In genomic region chr2:217785544-217786045, GRCh38 we compare ENCODE assay signal across 1 cellular context.
TF ChIP-seq lines count a peak whose summit lies in the region.

No MANE protein-coding gene starts in this region.

TF ChIP-seq in HepG2, 621 proteins besides CTCF, POLR2A, EP300 and RAD21 (continued from another document and continues in another):
- TF ChIP-seq ZNF407 (CRISPR knock-in tag; IDR thresholded peaks at IDR 0.05; ENCODE audit: not compliant biosample characterization), result peak; percentile 59
- TF ChIP-seq SNAI1 (CRISPR knock-in tag; IDR thresholded peaks at IDR 0.05; ENCODE audit: borderline replicate concordance), result no peak
- TF ChIP-seq THAP11 (CRISPR knock-in tag; IDR thresholded peaks at IDR 0.05), result peak; percentile 39; the same call in 1 of the 2 replicates
- peak; percentile 51 for TF ChIP-seq ZNF883 (CRISPR knock-in tag; IDR thresholded peaks at IDR 0.05; ENCODE audit: not compliant biosample characterization)
- TF ChIP-seq HMGXB4 (CRISPR knock-in tag; IDR thresholded peaks at IDR 0.05; ENCODE audit: borderline replicate concordance in 1 of 2, low read depth in 1 of 2), result peak; percentile 63 to 70; a peak in 3 of 4 replicates
- TF ChIP-seq KDM3A (CRISPR knock-in tag; IDR thresholded peaks at IDR 0.05; ENCODE audit: low read depth), result 0 out of 2 replicates have a peak, but pooled peaks have one; percentile 74
- peak; percentile 53 for TF ChIP-seq XRCC5 (optimal IDR thresholded peaks at IDR 0.05; ENCODE audit: low read length)
- TF ChIP-seq THAP9 (CRISPR knock-in tag; IDR thresholded peaks at IDR 0.05; ENCODE audit: borderline replicate concordance), result peak; percentile 56; the same call in 1 of the 2 replicates
- TF ChIP-seq FOXC1 (CRISPR knock-in tag; IDR thresholded peaks at IDR 0.05; ENCODE audit: borderline replicate concordance), result peak; percentile 16; the same call in 1 of the 2 replicates
- TF ChIP-seq ZNF567 (CRISPR knock-in tag; IDR thresholded peaks at IDR 0.05; ENCODE audit: borderline replicate concordance), result 0 out of 2 replicates have a peak, but pooled peaks have one; percentile 58
- no peak for TF ChIP-seq ATF7-NPFF (CRISPR knock-in tag; IDR thresholded peaks at IDR 0.05; ENCODE audit: low read depth)
- peak; percentile 96; the same call in 1 of the 2 replicates for TF ChIP-seq ZNF839 (CRISPR knock-in tag; IDR thresholded peaks at IDR 0.05; ENCODE audit: borderline replicate concordance)
- no peak for TF ChIP-seq RNF2 (conservative IDR thresholded peaks at IDR 0.05; ENCODE audit: low read depth)
- TF ChIP-seq ZNF260 (CRISPR knock-in tag; IDR thresholded peaks at IDR 0.05; ENCODE audit: borderline replicate concordance, low read depth), result no peak
- TF ChIP-seq SMC3 (IDR thresholded peaks at IDR 0.05; ENCODE audit: low read length), result peak; percentile 89
- 0 out of 2 replicates have a peak, but pooled peaks have one; percentile 38 for TF ChIP-seq ZKSCAN1 (IDR thresholded peaks at IDR 0.05; ENCODE audit: low read length)
- TF ChIP-seq MXD3 (CRISPR knock-in tag; IDR thresholded peaks at IDR 0.05), result 0 out of 2 replicates have a peak, but pooled peaks have one; percentile 26
- peak; percentile 49; the same call in 1 of the 2 replicates for TF ChIP-seq ELF1 (CRISPR knock-in tag; IDR thresholded peaks at IDR 0.05)
- no peak for TF ChIP-seq LCORL (IDR thresholded peaks at IDR 0.05)
- TF ChIP-seq LCORL (CRISPR knock-in tag; IDR thresholded peaks at IDR 0.05), result peak; percentile 63; the same call in 1 of the 2 replicates
- TF ChIP-seq SMAD1 (CRISPR knock-in tag; IDR thresholded peaks at IDR 0.05; ENCODE audit: borderline replicate concordance, low read depth), result peak; percentile 90; the same call in 1 of the 2 replicates
- no peak for TF ChIP-seq ZFP37 (CRISPR knock-in tag; IDR thresholded peaks at IDR 0.05; ENCODE audit: borderline replicate concordance)
- no peak for TF ChIP-seq ZSCAN20 (CRISPR knock-in tag; IDR thresholded peaks at IDR 0.05; ENCODE audit: borderline replicate concordance)
- 0 out of 2 replicates have a peak, but pooled peaks have one; percentile 34 for TF ChIP-seq ERF (CRISPR knock-in tag; IDR thresholded peaks at IDR 0.05)
- TF ChIP-seq ZNF350 (CRISPR knock-in tag; IDR thresholded peaks at IDR 0.05; ENCODE audit: borderline replicate concordance, low read depth), result peak; percentile 53; the same call in 1 of the 2 replicates
- TF ChIP-seq ARID4A (CRISPR knock-in tag; IDR thresholded peaks at IDR 0.05; ENCODE audit: borderline replicate concordance), result no peak; the same call in 1 of the 2 replicates
- TF ChIP-seq ZNF501 (CRISPR knock-in tag; IDR thresholded peaks at IDR 0.05), result 0 out of 2 replicates have a peak, but pooled peaks have one; percentile 9
- 0 out of 2 replicates have a peak, but pooled peaks have one; percentile 11 for TF ChIP-seq ATF2 (CRISPR knock-in tag; IDR thresholded peaks at IDR 0.05)
- 0 out of 2 replicates have a peak, but pooled peaks have one; percentile 47 for TF ChIP-seq ZNF124 (CRISPR knock-in tag; IDR thresholded peaks at IDR 0.05)
- TF ChIP-seq FOXO1 (CRISPR knock-in tag; IDR thresholded peaks at IDR 0.05), result 0 out of 2 replicates have a peak, but pooled peaks have one; percentile 24
- TF ChIP-seq MTERF4 (CRISPR knock-in tag; IDR thresholded peaks at IDR 0.05), result no peak
- no peak for TF ChIP-seq ZNF282 (IDR thresholded peaks at IDR 0.05; ENCODE audit: partially characterized antibody)
- TF ChIP-seq IKZF5 (CRISPR knock-in tag; IDR thresholded peaks at IDR 0.05), result no peak
- TF ChIP-seq ZNF614 (CRISPR knock-in tag; IDR thresholded peaks at IDR 0.05; ENCODE audit: borderline replicate concordance), result no peak
- TF ChIP-seq ZNF576 (CRISPR knock-in tag; IDR thresholded peaks at IDR 0.05), result no peak
- no peak for TF ChIP-seq TOPORS (CRISPR knock-in tag; IDR thresholded peaks at IDR 0.05)
